Comparison of ENCODE assay signal across 16 cellular contexts in the genomic region with DNA sequence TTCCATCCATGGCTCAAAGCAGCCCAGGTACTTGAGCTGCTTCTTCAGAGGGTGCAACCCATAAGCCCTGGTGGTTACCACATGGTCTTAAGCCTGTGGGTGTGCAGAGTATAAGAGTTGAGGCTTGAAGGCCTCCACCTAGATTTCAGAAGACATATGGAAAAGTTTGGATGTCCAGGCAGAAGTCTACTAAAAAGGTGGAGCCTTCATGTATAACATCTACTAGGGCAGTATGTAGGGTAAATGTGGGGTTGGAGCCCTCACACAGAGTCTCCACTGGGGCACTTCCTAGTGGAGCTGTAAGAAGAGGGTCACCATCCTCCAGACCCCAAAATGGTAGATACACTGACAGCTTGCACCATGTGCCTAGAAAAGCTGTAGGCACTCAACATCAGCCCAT.
DNase-seq lines count a peak whose midpoint lies in the region; TF ChIP-seq lines count a peak whose summit lies in the region.
"Had no signal": no experiment of that assay in that cellular context is flagged by ENCODE, and none has a peak within 500 bp of the region (broad histone marks: within the 10 kb centered on the region; RNA-seq: fewer than 3 reads in every experiment).

No MANE protein-coding gene starts in this region.

- H3K9me3 Mint-ChIP-seq in Calu3 (ENCODE audit: low read depth, unreplicated experiment) = peaks cover 19% of the 10 kb centered on the region

- BruUV-seq in Calu3 (replicated peaks; lab: Mats Ljungman, UMichigan) = no TSS peak

- H3K27ac ChIP-seq in BLaER1 (no peak overlapping the region), HEK293 (ENCODE audit: extremely low read depth, low read depth, low read length) (no peak overlapping the region), RWPE1 (no peak overlapping the region)
- H3K27ac ChIP-seq: KMS-11 had no signal

- H3K27me3 Mint-ChIP-seq in Calu3 (ENCODE audit: unreplicated experiment) = no peaks in the 10 kb centered on the region

- no peak overlapping the region for H3K4me2 ChIP-seq in BLaER1
- H3K4me2 ChIP-seq: KMS-11 had no signal

- H3K36me3 Mint-ChIP-seq in Calu3 (ENCODE audit: insufficient read depth, unreplicated experiment) = no peaks in the 10 kb centered on the region
- H3K36me3 Mint-ChIP-seq: CD14-positive monocyte; CD4-positive, alpha-beta memory T cell had no signal

- intact Hi-C loops in Calu3 (cut with micrococcal nuclease; ENCODE audit: unreplicated experiment) = no loop called here

- H3K4me1 ChIP-seq in BLaER1 = no peaks in the 10 kb centered on the region
- peaks cover 14% of the 10 kb centered on the region for H3K4me1 ChIP-seq in HEK293 (ENCODE audit: control insufficient read depth, insufficient read depth, low read length)

- no peaks in the 10 kb centered on the region for H3K4me1 Mint-ChIP-seq in Calu3 (ENCODE audit: low read depth, unreplicated experiment)
- H3K4me1 Mint-ChIP-seq: CD14-positive monocyte; CD4-positive, alpha-beta memory T cell had no signal

- no peaks in the 10 kb centered on the region for H4K20me1 ChIP-seq in BLaER1

- CTCF ChIA-PET in HEK293 (lab: Yijun Ruan, JAX) = no interaction called here
- CTCF ChIA-PET in Calu3 (lab: Charles Lee) = no interaction called here
- CTCF ChIA-PET in RWPE1 (lab: Yijun Ruan, JAX) = interaction anchor here (0.6 kb wide), 1 partner anchor 969 kb away, joined by 4 read pairs; no protein-coding TSS in a partner anchor

- no peak for TF ChIP-seq CTCF in HEK293 (tag by site-specific recombination; IDR thresholded peaks at IDR 0.05)
- no peak for TF ChIP-seq CTCF in Calu3 (IDR thresholded peaks at IDR 0.05; ENCODE audit: unreplicated experiment)
- TF ChIP-seq CTCF in GM20000 (IDR thresholded peaks at IDR 0.05; ENCODE audit: extremely low read depth, missing control alignments) = no peak
- TF ChIP-seq CTCF in RWPE1 (conservative IDR thresholded peaks at IDR 0.05; ENCODE audit: low read depth) = no peak

- 0 out of 2 replicates have a peak, but pooled peaks cover 5% of the 10 kb centered on the region for H3K36me3 ChIP-seq in BLaER1
- H3K36me3 ChIP-seq in HEK293 (ENCODE audit: control insufficient read depth in 2 of 2, insufficient read depth in 1 of 2, low read length in 2 of 2) = no peaks in the 10 kb centered on the region

- POLR2A ChIA-PET in HEK293 (lab: Yijun Ruan, JAX) (no interaction called here), RWPE1 (lab: Yijun Ruan, JAX; ENCODE audit: low non-redundant PET) (no interaction called here)

- no peak overlapping the region for H3K27ac Mint-ChIP-seq in Calu3 (ENCODE audit: unreplicated experiment)
- H3K27ac Mint-ChIP-seq: CD14-positive monocyte; CD4-positive, alpha-beta memory T cell had no signal

- H3K9ac ChIP-seq in BLaER1 = no peak overlapping the region
- H3K9ac ChIP-seq: KMS-11 had no signal

- no peak overlapping the region for H3K4me3 Mint-ChIP-seq in Calu3 (ENCODE audit: low read depth, unreplicated experiment)
- H3K4me3 Mint-ChIP-seq: CD14-positive monocyte; CD4-positive, alpha-beta memory T cell had no signal

- H3K27me3 ChIP-seq in BLaER1 = no peaks in the 10 kb centered on the region

- DNase-seq in amniotic epithelial cell (ENCODE audit: low read depth) (peak; percentile 21), iris pigment epithelial cell (ENCODE audit: low read depth) (peak; percentile 6), Calu3 (no peak), GM20000 (ENCODE audit: low spot score) (no peak), RWPE1 (ENCODE audit: low spot score) (no peak)
- no peak for DNase-seq in activated effector memory CD4-positive, alpha-beta T cell treated with Interleukin-2 at 50 U/mL for 16 hours
- DNase-seq: AML-193; CD4-positive, alpha-beta memory T cell; DMS79 treated with DMSO at 0.1 percent for 48 hours; GF-D8; GOT3; H7 had no signal

- H3K4me3 ChIP-seq in BLaER1 (peak overlapping the region; percentile 19; the same call in 1 of the 2 replicates), HEK293 (ENCODE audit: low read depth, low read length) (no peak overlapping the region)

- peaks cover 24% of the 10 kb centered on the region for H3K9me3 ChIP-seq in BLaER1
- no peaks in the 10 kb centered on the region for H3K9me3 ChIP-seq in HEK293 (ENCODE audit: control insufficient read depth, insufficient read depth, low read depth, low read length)

TF ChIP-seq in HEK293, 187 proteins besides CTCF, POLR2A, EP300 and RAD21:
- TF ChIP-seq REPIN1 (tag by site-specific recombination; IDR thresholded peaks at IDR 0.05; ENCODE audit: low read depth) = no peak
- TF ChIP-seq SETDB1 (IDR thresholded peaks at IDR 0.05; ENCODE audit: insufficient read length, low read length) = peak; percentile 98
- peak; percentile 52 for TF ChIP-seq ZNF585B (tag by site-specific recombination; IDR thresholded peaks at IDR 0.05)

Comparison
In these comparisons a context has a peak if more than half of its experiments do, and no peak if none do; other contexts are left out.
1. DNase-seq: peak in amniotic epithelial cell (single experiment) and iris pigment epithelial cell (single experiment); none in activated effector memory CD4-positive, alpha-beta T cell treated with Interleukin-2 at 50 U/mL for 16 hours (single experiment), Calu3 (single experiment), GM20000 (single experiment) and RWPE1 (single experiment).